ENCODE assay signal across 18 cellular contexts in the genomic region with DNA sequence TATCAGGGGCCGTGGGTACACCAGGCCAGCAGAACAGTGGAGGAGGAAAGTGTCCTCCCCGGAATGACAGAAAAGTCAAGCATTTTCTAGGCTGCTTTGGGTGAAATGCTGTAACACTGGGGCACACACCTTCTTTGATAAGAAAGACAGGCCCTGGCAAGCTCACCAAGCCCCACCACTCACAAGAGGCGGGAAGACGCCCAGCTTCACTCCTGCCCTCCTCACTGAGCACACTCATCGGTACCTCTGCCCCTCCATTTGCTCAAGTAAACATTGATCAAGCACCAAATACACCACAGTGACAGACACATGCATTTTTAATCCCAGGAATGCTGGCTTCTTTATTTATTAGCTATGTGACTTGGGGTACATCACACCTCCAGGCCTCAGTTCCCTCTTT.
"Had no signal": no experiment of that assay in that cellular context is flagged by ENCODE, and none has a peak within 500 bp of the region (broad histone marks: within the 10 kb centered on the region; RNA-seq: fewer than 3 reads in every experiment).

No MANE protein-coding gene starts in this region.

- H3K27ac ChIP-seq: lower lobe of right lung had no signal

- ATAC-seq: activated CD8-positive, alpha-beta T cell treated with anti-CD3 and anti-CD28 coated beads, Interleukin-2, amount 10 ng/mL, durations not matched to agents 7 days and 5 days; activated T-cell treated with anti-CD3 and anti-CD28 coated beads, Interleukin-2, amount 50 U/mL, for 72 hours; gastrocnemius medialis; stimulated activated naive CD8-positive, alpha-beta T cell treated with anti-CD3 and anti-CD28 coated beads, Interleukin-15, amount 100 ng/mL, for 72 hours had no signal

- H3K27me3 ChIP-seq: gastrocnemius medialis, heart left ventricle, neutrophil, right atrium auricular region had no signal

- DNase-seq: activated CD4-positive, alpha-beta T cell treated with anti-CD3 and anti-CD28 coated beads, Interleukin-2, amount 10 ng/mL, durations not matched to agents 24 days and 14 days; activated CD4-positive, CD25-positive, alpha-beta regulatory T cell; activated CD8-positive, alpha-beta memory T cell treated with anti-CD3 and anti-CD28 coated beads, Interleukin-2, amount 50 U/mL, for 4 hours; activated CD8-positive, alpha-beta T cell treated with anti-CD3 and anti-CD28 coated beads, Interleukin-2, amount 10 ng/mL, durations not matched to agents 7 days and 5 days; activated gamma-delta T cell treated with Interleukin-2 at 50 U/mL for 16 hours; activated T-cell treated with anti-CD3 and anti-CD28 coated beads, Interleukin-2, amount 50 U/mL, for 72 hours; gastrocnemius medialis; lower lobe of right lung; stimulated activated CD4-positive, alpha-beta T cell treated with anti-CD3 and anti-CD28 coated beads, Interleukin-4, amount 100 ng/mL, for 4 hours; stimulated activated CD8-positive, alpha-beta memory T cell treated with anti-CD3 and anti-CD28 coated beads, Interleukin-4, amount 100 ng/mL, for 48 hours; stimulated activated naive CD8-positive, alpha-beta T cell treated with anti-CD3 and anti-CD28 coated beads, Interleukin-15, amount 100 ng/mL, for 72 hours had no signal

- H3K4me3 ChIP-seq: gastrocnemius medialis, heart left ventricle, lower lobe of right lung, right atrium auricular region had no signal

- H3K9me3 Mint-ChIP-seq: activated T-cell treated with anti-CD3 and anti-CD28 coated beads, Interleukin-2, amount 50 U/mL, for 72 hours; brain; stimulated activated naive CD8-positive, alpha-beta T cell treated with anti-CD3 and anti-CD28 coated beads, Interleukin-15, amount 100 ng/mL, for 72 hours; T-helper 1 cell treated with Interleukin-12 subunit alpha and Interleukin-12 subunit beta and Interleukin-4 antibody, amounts not matched to agents 30 μg/mL and 1 μg/mL, for 36 hours; type B pancreatic cell had no signal

- H3K9me3 ChIP-seq: gastrocnemius medialis, heart left ventricle, lower lobe of right lung, neutrophil, right atrium auricular region had no signal

- H3K4me3 Mint-ChIP-seq: activated CD4-positive, alpha-beta T cell treated with anti-CD3 and anti-CD28 coated beads, Interleukin-2, amount 10 ng/mL, durations not matched to agents 24 days and 14 days; activated CD8-positive, alpha-beta T cell treated with anti-CD3 and anti-CD28 coated beads, Interleukin-2, amount 10 ng/mL, durations not matched to agents 7 days and 5 days; activated naive CD8-positive, alpha-beta T cell; activated T-cell treated with anti-CD3 and anti-CD28 coated beads, Interleukin-2, amount 50 U/mL, for 72 hours; brain; stimulated activated naive CD8-positive, alpha-beta T cell treated with anti-CD3 and anti-CD28 coated beads, Interleukin-15, amount 100 ng/mL, for 72 hours; T-helper 1 cell treated with Interleukin-12 subunit alpha and Interleukin-12 subunit beta and Interleukin-4 antibody, amounts not matched to agents 30 μg/mL and 1 μg/mL, for 36 hours; type B pancreatic cell had no signal

- H3K27me3 Mint-ChIP-seq: activated CD4-positive, alpha-beta T cell treated with anti-CD3 and anti-CD28 coated beads, Interleukin-2, amount 10 ng/mL, durations not matched to agents 24 days and 14 days; activated naive CD8-positive, alpha-beta T cell; brain; stimulated activated naive CD8-positive, alpha-beta T cell treated with anti-CD3 and anti-CD28 coated beads, Interleukin-15, amount 100 ng/mL, for 72 hours; type B pancreatic cell had no signal

- H3K27ac Mint-ChIP-seq: activated CD4-positive, alpha-beta T cell treated with anti-CD3 and anti-CD28 coated beads, Interleukin-2, amount 10 ng/mL, durations not matched to agents 24 days and 14 days; activated naive CD8-positive, alpha-beta T cell; T-helper 1 cell treated with Interleukin-12 subunit alpha and Interleukin-12 subunit beta and Interleukin-4 antibody, amounts not matched to agents 30 μg/mL and 1 μg/mL, for 36 hours; type B pancreatic cell had no signal
